In genomic region chr4:179530953-179531352, GRCh38 we compare ENCODE assay signal across 18 cellular contexts.
DNase-seq lines count a peak whose midpoint lies in the region; TF ChIP-seq lines count a peak whose summit lies in the region.
"Had no signal": no experiment of that assay in that cellular context is flagged by ENCODE, and none has a peak within 500 bp of the region (broad histone marks: within the 10 kb centered on the region; RNA-seq: fewer than 3 reads in every experiment).

No MANE protein-coding gene starts in this region.

- DNase-seq in SHP77 (lab: John Stamatoyannopoulos, UW) = peak; percentile 1 to 16
- no peak for DNase-seq in SHP77 treated with DMSO at 0.1 percent for 48 hours (lab: John Stamatoyannopoulos, UW)
- DNase-seq in foreskin melanocyte = peak; percentile 55
- peak; percentile 72 for DNase-seq in pons (ENCODE audit: low spot score)
- DNase-seq in NAMALWA (ENCODE audit: low spot score) = no peak
- no peak for DNase-seq in spleen
- no peak for DNase-seq in breast epithelium (ENCODE audit: low spot score in 2 of 2)
- DNase-seq: 8988T, ACHN, DMS153, MG63, NCI-H1694, NCI-H2029 treated with DMSO at 0.1 percent for 48 hours, NCI-H524, NCI-H748 treated with DMSO at 0.1 percent for 48 hours, PC-3 had no signal

- H3K36me3 ChIP-seq in spleen = no peaks in the 10 kb centered on the region
- no peaks in the 10 kb centered on the region for H3K36me3 ChIP-seq in breast epithelium
- H3K36me3 ChIP-seq: MG63, SJSA1 had no signal

- TF ChIP-seq POLR2A in spleen (IDR thresholded peaks at IDR 0.05) (no peak), breast epithelium (IDR thresholded peaks at IDR 0.05) (no peak)

- H3K27ac ChIP-seq in spleen (no peak overlapping the region), breast epithelium (no peak overlapping the region)
- H3K27ac ChIP-seq: SJSA1 had no signal

- TF ChIP-seq CTCF in spleen (IDR thresholded peaks at IDR 0.05 in 8 of 11, conservative IDR thresholded peaks at IDR 0.05 in 3 of 11) (no peak), breast epithelium (IDR thresholded peaks at IDR 0.05) (no peak)

- intact Hi-C loops in spleen (cut with DNase I; ENCODE audit: low total_unique reads) (no loop called here), breast epithelium (cut with DNase I; ENCODE audit: low total_unique reads) (no loop called here)

- no peaks in the 10 kb centered on the region for H3K4me1 ChIP-seq in spleen
- H3K4me1 ChIP-seq in breast epithelium = no peaks in the 10 kb centered on the region
- H3K4me1 ChIP-seq: SJSA1 had no signal

- peaks cover 0 to 6% (median 0%) of the 10 kb centered on the region in 8 donors for H3K9me3 ChIP-seq in spleen
- H3K9me3 ChIP-seq in breast epithelium = no peaks in the 10 kb centered on the region
- H3K9me3 ChIP-seq: MG63 had no signal

- 69 to 83% (median 73%) methylated on average over 3 of the region's 3 CpGs for WGBS in spleen, 5 donors

- H3K27me3 ChIP-seq in spleen (replicated peaks in 1 of 7) (no peaks in the 10 kb centered on the region), breast epithelium (no peaks in the 10 kb centered on the region)
- H3K27me3 ChIP-seq: MG63, SJSA1 had no signal

- H3K4me3 ChIP-seq in spleen = no peak overlapping the region
- no peak overlapping the region for H3K4me3 ChIP-seq in breast epithelium
- H3K4me3 ChIP-seq: K562, MG63, SJSA1 had no signal

Comparison
In these comparisons a context has a peak if more than half of its experiments do, and no peak if none do; other contexts are left out.
1. DNase-seq: peak in SHP77 (2 of 2), foreskin melanocyte (single experiment) and pons (single experiment); none in SHP77 treated with DMSO at 0.1 percent for 48 hours (single experiment), NAMALWA (single experiment), spleen (single experiment) and breast epithelium (0 of 2).